Comparison of ENCODE assay signal across 11 cellular contexts in the genomic region with DNA sequence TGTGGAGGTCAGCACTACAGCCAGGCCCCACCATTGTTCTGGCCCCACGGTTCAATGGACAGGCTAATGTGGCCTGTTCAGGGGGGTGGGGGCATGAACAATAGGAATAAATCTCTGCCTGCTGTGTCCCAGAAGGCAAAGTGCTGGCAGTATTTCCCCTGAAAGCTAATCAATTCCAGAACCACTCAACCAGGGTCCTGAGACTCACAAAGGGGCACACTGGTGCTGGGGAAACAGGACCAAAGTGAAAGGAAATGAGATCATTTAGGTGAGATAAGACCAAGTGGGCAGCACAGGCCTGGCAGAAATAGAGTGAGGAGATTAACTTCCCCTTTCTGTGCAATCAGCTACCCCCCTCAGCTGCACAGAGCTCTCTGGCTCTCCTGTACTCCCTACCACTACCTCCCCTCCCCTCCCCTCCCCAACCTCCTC. TPM values are rescaled to one million over a fixed set of nuclear protein-coding genes. Genes with fewer than 3 reads are reported as not detected.
DNase-seq lines count a peak whose midpoint lies in the region; ATAC-seq, FAIRE-seq and TF ChIP-seq lines count a peak whose summit lies in the region.
"Had no signal": no experiment of that assay in that cellular context is flagged by ENCODE, and none has a peak within 500 bp of the region (broad histone marks: within the 10 kb centered on the region; RNA-seq: fewer than 3 reads in every experiment).

No MANE protein-coding gene starts in this region.

- no peak overlapping the region for H3K4me2 ChIP-seq in PC-9

- peaks cover 29% of the 10 kb centered on the region for H3K27me3 ChIP-seq in PC-9 (ENCODE audit: insufficient read depth, low read depth)
- H3K27me3 ChIP-seq: vagina had no signal

- no peaks in the 10 kb centered on the region for H3K79me2 ChIP-seq in PC-9 (ENCODE audit: low read depth)

- no peak overlapping the region for H2AFZ ChIP-seq in PC-9

- CTCF ChIA-PET in activated CD8-positive, alpha-beta T cell treated with anti-CD3 and anti-CD28 coated beads for 36 hours (lab: Charles Lee), result interaction anchor here (0.8 to 9.7 kb wide), 4 partner anchors 8 to 589 kb away, joined by 3 to 82 read pairs (median 4); no protein-coding TSS in a partner anchor
- CTCF ChIA-PET in activated CD8-positive, alpha-beta T cell treated with anti-CD3 and anti-CD28 coated beads, Interleukin-2, amount 10 ng/mL, durations not matched to agents 7 days and 5 days (lab: Charles Lee), result interaction anchor here (0.8 to 4.0 kb wide), 5 partner anchors 12 to 555 kb away, joined by 3 to 20 read pairs (median 4); no protein-coding TSS in a partner anchor
- CTCF ChIA-PET in PC-9 (lab: Charles Lee), result no interaction called here

- TF ChIP-seq CTCF in activated CD8-positive, alpha-beta T cell treated with anti-CD3 and anti-CD28 coated beads for 36 hours (IDR thresholded peaks at IDR 0.05), result no peak
- no peak for TF ChIP-seq CTCF in PC-9 (conservative IDR thresholded peaks at IDR 0.05)

- H3K4me1 Mint-ChIP-seq in activated CD8-positive, alpha-beta T cell treated with anti-CD3 and anti-CD28 coated beads for 36 hours (ENCODE audit: low read depth), result peaks cover 85% of the 10 kb centered on the region
- H3K4me1 Mint-ChIP-seq in activated CD8-positive, alpha-beta T cell treated with anti-CD3 and anti-CD28 coated beads, Interleukin-2, amount 10 ng/mL, durations not matched to agents 7 days and 5 days (ENCODE audit: low read depth), result peaks cover 40% of the 10 kb centered on the region
- H3K4me1 Mint-ChIP-seq in T-helper 17 cell, result peaks cover 35% of the 10 kb centered on the region
- peaks cover 90% of the 10 kb centered on the region for H3K4me1 Mint-ChIP-seq in stimulated activated naive CD8-positive, alpha-beta T cell treated with anti-CD3 and anti-CD28 coated beads, Interleukin-15, Interleukin-2, amounts not matched to agents 100 ng/mL and 50 ng/mL, for 24 hours (ENCODE audit: low read depth)

- no peaks in the 10 kb centered on the region for H3K9me2 ChIP-seq in PC-9 (ENCODE audit: insufficient read depth)

- H3K27ac ChIP-seq in PC-9, result no peak overlapping the region
- H3K27ac ChIP-seq: vagina had no signal

- no peaks in the 10 kb centered on the region for H3K9me3 Mint-ChIP-seq in activated CD8-positive, alpha-beta T cell treated with anti-CD3 and anti-CD28 coated beads for 36 hours
- no peaks in the 10 kb centered on the region for H3K9me3 Mint-ChIP-seq in activated CD8-positive, alpha-beta T cell treated with anti-CD3 and anti-CD28 coated beads, Interleukin-2, amount 10 ng/mL, durations not matched to agents 7 days and 5 days (ENCODE audit: insufficient read depth)
- no peaks in the 10 kb centered on the region for H3K9me3 Mint-ChIP-seq in stimulated activated naive CD8-positive, alpha-beta T cell treated with anti-CD3 and anti-CD28 coated beads, Interleukin-15, Interleukin-2, amounts not matched to agents 100 ng/mL and 50 ng/mL, for 24 hours

- ATAC-seq in activated CD8-positive, alpha-beta T cell treated with anti-CD3 and anti-CD28 coated beads for 36 hours, result peak; percentile 6
- ATAC-seq in activated CD8-positive, alpha-beta T cell treated with anti-CD3 and anti-CD28 coated beads, Interleukin-2, amount 10 ng/mL, durations not matched to agents 7 days and 5 days, result no peak
- ATAC-seq in HG03280 (IDR thresholded peaks at IDR 0.05; ENCODE audit: unreplicated experiment) (peak; percentile 41), T-helper 17 cell (no peak)
- ATAC-seq: right cardiac atrium had no signal

- POLR2A ChIA-PET in activated CD8-positive, alpha-beta T cell treated with anti-CD3 and anti-CD28 coated beads for 36 hours (lab: Charles Lee), result interaction anchor here (0.7 to 3.5 kb wide), 5 partner anchors 13 to 601 kb away, joined by 3 to 32 read pairs (median 3); partner anchors contain the start of gene TBCCD1
- POLR2A ChIA-PET in activated CD8-positive, alpha-beta T cell treated with anti-CD3 and anti-CD28 coated beads, Interleukin-2, amount 10 ng/mL, durations not matched to agents 7 days and 5 days (lab: Charles Lee), result no interaction called here
- POLR2A ChIA-PET in PC-9 (lab: Charles Lee; ENCODE audit: unreplicated experiment), result no interaction called here

- H3K4me3 Mint-ChIP-seq in activated CD8-positive, alpha-beta T cell treated with anti-CD3 and anti-CD28 coated beads for 36 hours, result no peak overlapping the region
- H3K4me3 Mint-ChIP-seq in activated CD8-positive, alpha-beta T cell treated with anti-CD3 and anti-CD28 coated beads, Interleukin-2, amount 10 ng/mL, durations not matched to agents 7 days and 5 days, result no peak overlapping the region
- H3K4me3 Mint-ChIP-seq in T-helper 17 cell, result no peak overlapping the region
- H3K4me3 Mint-ChIP-seq in stimulated activated naive CD8-positive, alpha-beta T cell treated with anti-CD3 and anti-CD28 coated beads, Interleukin-15, Interleukin-2, amounts not matched to agents 100 ng/mL and 50 ng/mL, for 24 hours, result no peak overlapping the region

- DNase-seq in activated CD8-positive, alpha-beta T cell treated with anti-CD3 and anti-CD28 coated beads for 36 hours, result peak; percentile 39
- DNase-seq in activated CD8-positive, alpha-beta T cell treated with anti-CD3 and anti-CD28 coated beads, Interleukin-2, amount 10 ng/mL, durations not matched to agents 7 days and 5 days, result no peak
- no peak for DNase-seq in T-helper 17 cell
- no peak for DNase-seq in NCI-H446 treated with DMSO at 0.1 percent for 48 hours (lab: John Stamatoyannopoulos, UW)
- no peak for DNase-seq in RCC 7860 (ENCODE audit: low spot score)
- DNase-seq in PC-9, result no peak
- DNase-seq: ACHN, right cardiac atrium had no signal

- BruUV-seq in PC-9 (replicated peaks; lab: Mats Ljungman, UMichigan), result no TSS peak

- no peaks in the 10 kb centered on the region for H3K9me3 ChIP-seq in T-helper 17 cell (ENCODE audit: control insufficient read depth, low read length, poor library complexity, severe bottlenecking)
- H3K9me3 ChIP-seq in PC-9 (ENCODE audit: insufficient read depth, low read depth), result no peaks in the 10 kb centered on the region
- H3K9me3 ChIP-seq: vagina had no signal

- H4K20me1 ChIP-seq in PC-9 (ENCODE audit: insufficient read depth), result no peaks in the 10 kb centered on the region

- peaks cover 15% of the 10 kb centered on the region for H3K36me3 Mint-ChIP-seq in activated CD8-positive, alpha-beta T cell treated with anti-CD3 and anti-CD28 coated beads for 36 hours (ENCODE audit: low read depth)
- peaks cover 4% of the 10 kb centered on the region for H3K36me3 Mint-ChIP-seq in activated CD8-positive, alpha-beta T cell treated with anti-CD3 and anti-CD28 coated beads, Interleukin-2, amount 10 ng/mL, durations not matched to agents 7 days and 5 days (ENCODE audit: low read depth)
- peaks cover 4% of the 10 kb centered on the region for H3K36me3 Mint-ChIP-seq in T-helper 17 cell (ENCODE audit: low read depth)
- peaks cover 7% of the 10 kb centered on the region for H3K36me3 Mint-ChIP-seq in stimulated activated naive CD8-positive, alpha-beta T cell treated with anti-CD3 and anti-CD28 coated beads, Interleukin-15, Interleukin-2, amounts not matched to agents 100 ng/mL and 50 ng/mL, for 24 hours (ENCODE audit: low read depth)

- H3K36me3 ChIP-seq in PC-9 (ENCODE audit: low read depth), result no peaks in the 10 kb centered on the region
- H3K36me3 ChIP-seq: vagina had no signal

- H3K4me1 ChIP-seq in PC-9 (replicated peaks; ENCODE audit: insufficient read depth), result no peaks in the 10 kb centered on the region
- H3K4me1 ChIP-seq: vagina had no signal

- H3F3A ChIP-seq in PC-9 (ENCODE audit: insufficient read depth, low read depth), result no peaks in the 10 kb centered on the region

- intact Hi-C loops in activated CD8-positive, alpha-beta T cell treated with anti-CD3 and anti-CD28 coated beads for 36 hours (cut with micrococcal nuclease), result loop anchor here (10.0 kb wide), 1 partner anchor 118 kb away; no protein-coding TSS in a partner anchor
- intact Hi-C loops in PC-9 (cut with micrococcal nuclease; ENCODE audit: unreplicated experiment), result no loop called here

- no peak for FAIRE-seq in RCC 7860 (lab: Jason Lieb, UNC)

- peak overlapping the region; percentile 94 for H3K27ac Mint-ChIP-seq in activated CD8-positive, alpha-beta T cell treated with anti-CD3 and anti-CD28 coated beads for 36 hours
- H3K27ac Mint-ChIP-seq in activated CD8-positive, alpha-beta T cell treated with anti-CD3 and anti-CD28 coated beads, Interleukin-2, amount 10 ng/mL, durations not matched to agents 7 days and 5 days, result no peak overlapping the region
- peak overlapping the region; percentile 4 for H3K27ac Mint-ChIP-seq in T-helper 17 cell
- peak overlapping the region; percentile 96 for H3K27ac Mint-ChIP-seq in stimulated activated naive CD8-positive, alpha-beta T cell treated with anti-CD3 and anti-CD28 coated beads, Interleukin-15, Interleukin-2, amounts not matched to agents 100 ng/mL and 50 ng/mL, for 24 hours

- no peaks in the 10 kb centered on the region for H3K27me3 Mint-ChIP-seq in activated CD8-positive, alpha-beta T cell treated with anti-CD3 and anti-CD28 coated beads for 36 hours
- no peaks in the 10 kb centered on the region for H3K27me3 Mint-ChIP-seq in activated CD8-positive, alpha-beta T cell treated with anti-CD3 and anti-CD28 coated beads, Interleukin-2, amount 10 ng/mL, durations not matched to agents 7 days and 5 days (ENCODE audit: low read depth)
- H3K27me3 Mint-ChIP-seq in T-helper 17 cell, result no peaks in the 10 kb centered on the region
- no peaks in the 10 kb centered on the region for H3K27me3 Mint-ChIP-seq in stimulated activated naive CD8-positive, alpha-beta T cell treated with anti-CD3 and anti-CD28 coated beads, Interleukin-15, Interleukin-2, amounts not matched to agents 100 ng/mL and 50 ng/mL, for 24 hours

- no peak overlapping the region for H3K4me3 ChIP-seq in PC-9
- H3K4me3 ChIP-seq: vagina had no signal

RNA-seq across cellular contexts. Expression of gene CRYGS, which starts 11.5 kb away (rescaled TPM):
- 1 to 10 TPM; 1.4 to 2.6 TPM for total RNA-seq in activated CD8-positive, alpha-beta T cell treated with anti-CD3 and anti-CD28 coated beads for 36 hours
- 1 to 10 TPM; 4.6 to 5.6 TPM for total RNA-seq in activated CD8-positive, alpha-beta T cell treated with anti-CD3 and anti-CD28 coated beads, Interleukin-2, amount 10 ng/mL, durations not matched to agents 7 days and 5 days
- total RNA-seq in T-helper 17 cell (1 to 10 TPM; 2.7 to 4.3 TPM), PC-9 (2021) (2.8 and 4.4 TPM in 2 replicates)
- total RNA-seq: vagina had no signal

RNA-seq across cellular contexts. Expression of gene TBCCD1, which starts 34.5 kb away (rescaled TPM):
- 10 to 100 TPM in 1 of 2 experiments, 1 to 10 TPM in 1; 9.8 to 10.8 TPM for total RNA-seq in activated CD8-positive, alpha-beta T cell treated with anti-CD3 and anti-CD28 coated beads for 36 hours
- total RNA-seq in activated CD8-positive, alpha-beta T cell treated with anti-CD3 and anti-CD28 coated beads, Interleukin-2, amount 10 ng/mL, durations not matched to agents 7 days and 5 days, result 10 to 100 TPM; 19.4 to 20.1 TPM
- total RNA-seq in T-helper 17 cell (10 to 100 TPM; 12.9 to 14.2 TPM), PC-9 (2021) (11.1 and 16.2 TPM in 2 replicates)

RNA-seq across cellular contexts. Expression of gene DNAJB11, which starts 37.9 kb away (rescaled TPM):
- total RNA-seq in activated CD8-positive, alpha-beta T cell treated with anti-CD3 and anti-CD28 coated beads for 36 hours, result 10 to 100 TPM; 30.0 to 31.5 TPM
- total RNA-seq in activated CD8-positive, alpha-beta T cell treated with anti-CD3 and anti-CD28 coated beads, Interleukin-2, amount 10 ng/mL, durations not matched to agents 7 days and 5 days, result 10 to 100 TPM; 55.9 to 56.5 TPM
- total RNA-seq in T-helper 17 cell (100 to 1,000 TPM in 1 of 2 donors, 10 to 100 TPM in 1; 83.4 to 101 TPM), PC-9 (2021) (53.8 and 71.3 TPM in 2 replicates)

Comparison
In these comparisons a context has a peak if more than half of its experiments do, and no peak if none do; other contexts are left out.
1. ATAC-seq: peak in activated CD8-positive, alpha-beta T cell treated with anti-CD3 and anti-CD28 coated beads for 36 hours (single experiment) and HG03280 (single experiment); none in activated CD8-positive, alpha-beta T cell treated with anti-CD3 and anti-CD28 coated beads, Interleukin-2, amount 10 ng/mL, durations not matched to agents 7 days and 5 days (single experiment) and T-helper 17 cell (single experiment).